Comparison of ENCODE assay signal across 8 cellular contexts in the genomic region with DNA sequence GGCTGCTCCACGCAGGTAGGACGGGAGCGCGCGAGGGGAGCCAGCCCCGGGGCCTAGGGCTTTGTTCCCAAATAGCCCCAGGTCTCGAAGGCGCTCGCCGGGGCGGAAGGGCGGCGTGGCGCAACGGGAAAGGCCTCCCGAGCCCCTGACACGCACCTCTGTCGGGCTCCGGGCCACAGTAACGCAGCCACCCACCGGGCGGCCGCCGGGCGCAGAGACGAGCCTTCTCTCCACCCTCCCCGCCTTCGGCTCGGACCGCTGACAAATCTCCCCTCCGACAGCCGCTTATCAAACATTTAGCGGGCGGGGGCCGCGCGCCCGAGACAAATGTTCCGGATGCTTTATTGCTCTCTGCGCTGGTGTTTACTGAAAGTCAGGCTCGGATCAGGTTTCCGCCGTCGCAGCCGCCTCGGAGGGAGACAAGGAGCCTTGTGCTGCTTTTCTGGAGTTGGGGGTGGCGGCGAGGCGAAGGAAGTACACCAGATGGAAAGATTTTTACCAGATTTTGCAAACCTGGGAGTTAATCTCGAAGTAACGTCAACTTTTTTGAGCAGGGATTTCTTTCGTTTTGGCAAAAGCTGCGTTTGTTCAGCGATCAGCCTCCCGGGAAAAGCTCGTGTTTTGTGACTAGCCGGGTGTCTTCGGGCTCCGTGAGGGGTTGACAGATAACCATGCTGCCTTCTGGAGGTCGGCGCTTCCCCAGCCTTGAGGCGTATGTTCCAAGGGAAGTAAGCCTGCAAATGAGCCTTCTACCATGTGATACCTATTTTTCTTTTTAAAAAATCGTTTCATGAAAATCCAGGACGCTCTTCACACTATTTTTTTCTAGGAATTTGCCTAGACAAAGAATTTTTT. TPM values are rescaled to one million over a fixed set of nuclear protein-coding genes. Genes with fewer than 3 reads are reported as not detected.
A peak's percentile ranks its signal among the peaks of the same experiment; 100 is the strongest.
DNase-seq lines count a peak whose midpoint lies in the region; ATAC-seq and TF ChIP-seq lines count a peak whose summit lies in the region.

No MANE protein-coding gene starts in this region.

- peak; percentile 33 for DNase-seq in activated T-helper 9 cell treated with anti-CD3 and anti-CD28 coated beads, Interleukin-2, amount 50 U/mL, for 16 hours (ENCODE audit: low read depth)
- DNase-seq in fibroblast of the aortic adventitia (ENCODE audit: low read depth) (peak; percentile 66), nephron progenitor cell (peak; percentile 83), type B pancreatic cell (ENCODE audit: extremely low spot score, unreplicated experiment) (peak; percentile 79)

- peak overlapping the region; percentile 94 for H3K27ac Mint-ChIP-seq in nephron progenitor cell
- H3K27ac Mint-ChIP-seq in type B pancreatic cell, result peak overlapping the region; percentile 99

- peaks cover 22% of the 10 kb centered on the region for H3K4me1 ChIP-seq in OCI-LY3 (ENCODE audit: low read length)

- H3K36me3 Mint-ChIP-seq in nephron progenitor cell (ENCODE audit: low read depth), result peaks cover 14% of the 10 kb centered on the region
- peaks cover 5% of the 10 kb centered on the region for H3K36me3 Mint-ChIP-seq in type B pancreatic cell

- peaks cover 14% of the 10 kb centered on the region for H3K27me3 Mint-ChIP-seq in nephron progenitor cell (ENCODE audit: low read depth, poor library complexity)
- H3K27me3 Mint-ChIP-seq in type B pancreatic cell, result peaks cover 15% of the 10 kb centered on the region

- no peaks in the 10 kb centered on the region for H3K9me3 ChIP-seq in OCI-LY3 (ENCODE audit: insufficient read depth, low read length)

- TF ChIP-seq CTCF in C4-2B (conservative IDR thresholded peaks at IDR 0.05), result peak; percentile 5; the same call in 1 of the 2 replicates
- TF ChIP-seq CTCF in OCI-LY3 (IDR thresholded peaks at IDR 0.05; ENCODE audit: low read depth, low read length), result no peak
- no peak for TF ChIP-seq CTCF in fibroblast of the aortic adventitia (IDR thresholded peaks at IDR 0.05; ENCODE audit: insufficient read depth, low read length)
- TF ChIP-seq CTCF in nephron progenitor cell (IDR thresholded peaks at IDR 0.05), result no peak
- TF ChIP-seq CTCF in type B pancreatic cell (conservative IDR thresholded peaks at IDR 0.05), result peak; percentile 23

- H3K27ac ChIP-seq in C4-2B, result peak overlapping the region; percentile 98
- peak overlapping the region; percentile 55 for H3K27ac ChIP-seq in OCI-LY3 (ENCODE audit: low read length)

- peak overlapping the region; percentile 97 for H3K4me3 Mint-ChIP-seq in nephron progenitor cell
- peak overlapping the region; percentile 100 for H3K4me3 Mint-ChIP-seq in type B pancreatic cell

- H3K9me3 Mint-ChIP-seq in nephron progenitor cell, result no peaks in the 10 kb centered on the region
- no peaks in the 10 kb centered on the region for H3K9me3 Mint-ChIP-seq in type B pancreatic cell

- ATAC-seq in GM19035 (IDR thresholded peaks at IDR 0.05; ENCODE audit: unreplicated experiment) (peak; percentile 33), HG03159 (IDR thresholded peaks at IDR 0.05; ENCODE audit: unreplicated experiment) (peak; percentile 36)

- H3K4me2 ChIP-seq in OCI-LY3 (ENCODE audit: low read length), result peak overlapping the region; percentile 75

- H2AFZ ChIP-seq in OCI-LY3 (ENCODE audit: low read depth, low read length), result no peak overlapping the region

- H4K20me1 ChIP-seq in OCI-LY3 (ENCODE audit: insufficient read depth, low read length), result peaks cover 16% of the 10 kb centered on the region

- peaks cover 51% of the 10 kb centered on the region for H3K79me2 ChIP-seq in OCI-LY3 (ENCODE audit: low read length)

- H3K4me3 ChIP-seq in OCI-LY3 (ENCODE audit: low read length) (peak overlapping the region; percentile 92), fibroblast of the aortic adventitia (ENCODE audit: low read depth, low read length) (peak overlapping the region; percentile 80)

- peaks cover 5% of the 10 kb centered on the region; the same call in 1 of the 2 replicates for H3K27me3 ChIP-seq in OCI-LY3 (ENCODE audit: low read depth, low read length)

- H3K9ac ChIP-seq in OCI-LY3 (ENCODE audit: low read length), result peak overlapping the region; percentile 74

- H3K36me3 ChIP-seq in OCI-LY3 (replicated peaks; ENCODE audit: low read depth, low read length), result no peaks in the 10 kb centered on the region

- H3K4me1 Mint-ChIP-seq in nephron progenitor cell, result peaks cover 76% of the 10 kb centered on the region
- peaks cover 40% of the 10 kb centered on the region for H3K4me1 Mint-ChIP-seq in type B pancreatic cell (ENCODE audit: unreplicated experiment)

RNA-seq across cellular contexts. Expression of a gene that starts 1.0 kb away (rescaled TPM):
- total RNA-seq in fibroblast of the aortic adventitia (ENCODE audit: low replicate concordance) (17.6 and 145 TPM in 2 replicates), type B pancreatic cell (ENCODE audit: low replicate concordance) (16.7 and 36.5 TPM in 2 replicates)

Comparison
In these comparisons a context has a peak if more than half of its experiments do, and no peak if none do; other contexts are left out.
1. Peak in every context shown above with its lines: DNase-seq, ATAC-seq, H3K4me3 ChIP-seq and H3K27ac ChIP-seq.
2. CTCF ChIP-seq: peak in C4-2B (single experiment) and type B pancreatic cell (single experiment); none in OCI-LY3 (single experiment), fibroblast of the aortic adventitia (single experiment) and nephron progenitor cell (single experiment).
3. DNase-seq: peak in every context shown above with its lines; median percentile 83 in nephron progenitor cell; 79 in type B pancreatic cell; 66 in fibroblast of the aortic adventitia; 33 in activated T-helper 9 cell treated with anti-CD3 and anti-CD28 coated beads, Interleukin-2, amount 50 U/mL, for 16 hours.